Comparison of ENCODE assay signal across 2 cellular contexts in the genomic region with DNA sequence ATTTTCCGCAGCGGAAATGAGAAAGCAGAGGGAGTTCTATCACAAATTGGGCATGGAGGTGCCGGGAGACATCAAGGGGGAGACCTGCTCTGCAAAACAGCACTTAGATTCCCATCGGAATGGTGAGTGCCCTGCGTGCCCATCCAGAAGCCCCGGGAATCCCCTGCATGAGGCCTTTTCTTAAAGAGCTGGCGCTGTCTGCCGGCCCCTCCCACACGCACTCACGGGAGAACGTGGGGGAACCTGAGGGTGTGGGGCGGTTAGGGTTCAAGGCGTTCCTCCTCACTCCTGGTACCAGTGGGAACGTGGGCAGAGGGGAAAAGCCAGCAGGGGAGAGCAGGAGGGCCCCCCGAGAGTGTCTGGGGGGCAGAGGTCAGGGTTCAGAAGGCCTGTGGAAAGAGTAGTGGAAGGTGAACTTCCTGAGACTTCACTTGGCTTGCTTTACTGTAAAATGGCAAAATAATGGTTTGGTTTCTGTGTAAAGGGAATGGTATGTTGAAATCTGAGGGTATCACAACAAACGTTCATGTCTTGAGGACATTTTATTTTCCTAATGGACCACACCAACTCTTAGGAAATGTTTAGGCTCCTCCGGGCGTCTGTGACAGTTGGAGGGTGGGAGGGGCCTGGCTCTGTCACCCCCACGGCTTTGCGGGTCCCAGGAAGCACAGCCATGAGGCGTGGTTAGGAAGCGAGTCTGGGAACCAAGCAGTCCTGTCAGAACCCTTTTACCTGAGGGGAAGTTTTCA.
TF ChIP-seq lines count a peak whose summit lies in the region.

No MANE protein-coding gene starts in this region.

TF ChIP-seq in IMR-90, 13 proteins besides CTCF, POLR2A, EP300 and RAD21:
- TF ChIP-seq MAFK (IDR thresholded peaks at IDR 0.05; ENCODE audit: low read depth, low read length) (no peak), RFX5 (IDR thresholded peaks at IDR 0.05; ENCODE audit: low read depth, low read length) (no peak), CEBPB (IDR thresholded peaks at IDR 0.05; ENCODE audit: low read depth, low read length) (peak; percentile 42; the same call in 1 of the 2 replicates)

TF ChIP-seq in SK-N-SH, 30 proteins besides CTCF, POLR2A, EP300 and RAD21:
- no peak for TF ChIP-seq GABPA (IDR thresholded peaks at IDR 0.05; ENCODE audit: low read depth)
- TF ChIP-seq, protein P1, sequence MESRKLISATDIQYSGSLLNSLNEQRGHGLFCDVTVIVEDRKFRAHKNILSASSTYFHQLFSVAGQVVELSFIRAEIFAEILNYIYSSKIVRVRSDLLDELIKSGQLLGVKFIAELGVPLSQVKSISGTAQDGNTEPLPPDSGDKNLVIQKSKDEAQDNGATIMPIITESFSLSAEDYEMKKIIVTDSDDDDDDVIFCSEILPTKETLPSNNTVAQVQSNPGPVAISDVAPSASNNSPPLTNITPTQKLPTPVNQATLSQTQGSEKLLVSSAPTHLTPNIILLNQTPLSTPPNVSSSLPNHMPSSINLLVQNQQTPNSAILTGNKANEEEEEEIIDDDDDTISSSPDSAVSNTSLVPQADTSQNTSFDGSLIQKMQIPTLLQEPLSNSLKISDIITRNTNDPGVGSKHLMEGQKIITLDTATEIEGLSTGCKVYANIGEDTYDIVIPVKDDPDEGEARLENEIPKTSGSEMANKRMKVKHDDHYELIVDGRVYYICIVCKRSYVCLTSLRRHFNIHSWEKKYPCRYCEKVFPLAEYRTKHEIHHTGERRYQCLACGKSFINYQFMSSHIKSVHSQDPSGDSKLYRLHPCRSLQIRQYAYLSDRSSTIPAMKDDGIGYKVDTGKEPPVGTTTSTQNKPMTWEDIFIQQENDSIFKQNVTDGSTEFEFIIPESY (IDR thresholded peaks at IDR 0.05; ENCODE audit: borderline replicate concordance, low read depth) = no peak
- no peak for TF ChIP-seq RFX5 (IDR thresholded peaks at IDR 0.05; ENCODE audit: low read length)
- TF ChIP-seq FOXM1 (IDR thresholded peaks at IDR 0.05; ENCODE audit: low read depth) = no peak
